16 cellular contexts compared by ENCODE assay signal in genomic region chr6:28771401-28772267, GRCh38.
DNase-seq lines count a peak whose midpoint lies in the region; ATAC-seq, FAIRE-seq and TF ChIP-seq lines count a peak whose summit lies in the region.
"Had no signal": no experiment of that assay in that cellular context is flagged by ENCODE, and none has a peak within 500 bp of the region (broad histone marks: within the 10 kb centered on the region; RNA-seq: fewer than 3 reads in every experiment).

No MANE protein-coding gene starts in this region.

- BruUV-seq in HepG2 (replicated peaks; lab: Mats Ljungman, UMichigan) (no TSS peak), K562 (replicated peaks; lab: Mats Ljungman, UMichigan) (no TSS peak)

- CTCF ChIA-PET in HepG2 (lab: Yijun Ruan, JAX; ENCODE audit: low intra/inter-chr PET ratio, low total read pairs) (no interaction called here), K562 (lab: Yijun Ruan, JAX; ENCODE audit: low intra/inter-chr PET ratio) (interaction anchor here (0.5 to 1.3 kb wide), 6 partner anchors 66 to 282 kb away, joined by 3 to 7 read pairs (median 4); no protein-coding TSS in a partner anchor)

- FAIRE-seq in HepG2 (lab: Jason Lieb, UNC) (no peak), K562 (lab: Jason Lieb, UNC) (peak; percentile 40)
- FAIRE-seq: G401.6 had no signal

- H3K79me2 ChIP-seq in HepG2 (ENCODE audit: insufficient read depth, low read length) = no peaks in the 10 kb centered on the region
- no peaks in the 10 kb centered on the region for H3K79me2 ChIP-seq in K562 (ENCODE audit: control insufficient read depth, insufficient read depth, low read length)
- no peaks in the 10 kb centered on the region for H3K79me2 ChIP-seq in smooth muscle cell (ENCODE audit: low read depth)

- intact Hi-C loops in HepG2 (cut with micrococcal nuclease; ENCODE audit: unreplicated experiment) (no loop called here), right lobe of liver (cut with DNase I) (no loop called here), K562 (cut with micrococcal nuclease) (loop anchor here (1.0 to 2.0 kb wide), 5 partner anchors 18 to 246 kb away; no protein-coding TSS in a partner anchor)

- TF ChIP-seq EP300 in HepG2 (IDR thresholded peaks at IDR 0.05; ENCODE audit: low read depth in 2 of 2, low read length in 2 of 2) (no peak), HepG2 (CRISPR knock-in tag; IDR thresholded peaks at IDR 0.05; ENCODE audit: borderline replicate concordance) (no peak), K562 (IDR thresholded peaks at IDR 0.05; ENCODE audit: low read length) (no peak)

- in situ Hi-C loops in HepG2 (cut with HindIII; ENCODE audit: extremely low pct_ligation_motif_present, low pct_unique_long_range_greater_than_20kb) (no loop called here), K562 (cut with MboI) (no loop called here)

- H2AFZ ChIP-seq in HepG2 (ENCODE audit: low read length) = no peak overlapping the region
- H2AFZ ChIP-seq in K562 (ENCODE audit: low read depth, low read length) = peak overlapping the region; percentile 93
- H2AFZ ChIP-seq in smooth muscle cell (ENCODE audit: low read depth) = peak overlapping the region; percentile 57

- WGBS in HepG2 (ENCODE audit: low lambda C conversion rate) = 36% methylated on average over 17 of the region's 19 CpGs
- WGBS in right lobe of liver (ENCODE audit: insufficient coverage, low coverage, low lambda C conversion rate, missing lambda C conversion rate) = 13% methylated on average over 17 of the region's 19 CpGs
- WGBS in K562 (ENCODE audit: insufficient coverage, low coverage, missing lambda C conversion rate) = 38% methylated on average over 19 of the region's 19 CpGs
- WGBS in smooth muscle cell (ENCODE audit: low lambda C conversion rate) = 22% methylated on average over 19 of the region's 19 CpGs

- H3K9me3 ChIP-seq in HepG2 (ENCODE audit: low read length) = no peaks in the 10 kb centered on the region
- H3K9me3 ChIP-seq in right lobe of liver = no peaks in the 10 kb centered on the region
- H3K9me3 ChIP-seq in K562 (replicated peaks; ENCODE audit: control insufficient read depth, insufficient read depth, low read depth, low read length) = no peaks in the 10 kb centered on the region
- H3K9me3 ChIP-seq in smooth muscle cell (replicated peaks; ENCODE audit: low read depth) = no peaks in the 10 kb centered on the region

- H3F3A ChIP-seq in smooth muscle cell (ENCODE audit: low read depth) = peaks cover 19% of the 10 kb centered on the region

- TF ChIP-seq RAD21 in HepG2 (CRISPR knock-in tag; IDR thresholded peaks at IDR 0.05) = no peak
- peak; percentile 80 to 89 for TF ChIP-seq RAD21 in K562 (CRISPR knock-in tag; conservative IDR thresholded peaks at IDR 0.05 in 1 of 2, IDR thresholded peaks at IDR 0.05 in 1 of 2)

- H3K4me3 ChIP-seq in HepG2 (replicated peaks in 1 of 3; ENCODE audit: insufficient read depth in 1 of 3, low read depth in 2 of 3, low read length in 3 of 3) (no peak overlapping the region), right lobe of liver (no peak overlapping the region), K562 (no peak overlapping the region), smooth muscle cell (no peak overlapping the region)
- H3K4me3 ChIP-seq: stomach had no signal

- H3K27ac ChIP-seq in HepG2 (ENCODE audit: extremely low read length, insufficient read depth, low read length) (no peak overlapping the region), right lobe of liver (no peak overlapping the region), K562 (ENCODE audit: extremely low read depth, low read depth, low read length) (peak overlapping the region; percentile 49; the same call in 2 of the 3 replicates), smooth muscle cell (ENCODE audit: low read depth) (peak overlapping the region; percentile 58)
- H3K27ac ChIP-seq: stomach had no signal

- TF ChIP-seq CTCF in HepG2 (CRISPR knock-in tag; IDR thresholded peaks at IDR 0.05) (peak; percentile 16; the same call in 1 of the 2 replicates), right lobe of liver (IDR thresholded peaks at IDR 0.05) (no peak), K562 (IDR thresholded peaks at IDR 0.05 in 2 of 3, conservative IDR thresholded peaks at IDR 0.05 in 1 of 3; ENCODE audit: insufficient read depth in 2 of 3, low read depth in 1 of 3, low read length in 3 of 3) (peak; percentile 83 to 90 (median 87)), smooth muscle cell (IDR thresholded peaks at IDR 0.05; ENCODE audit: borderline replicate concordance, insufficient read depth, poor library complexity, severe bottlenecking) (peak; percentile 37)

- no peak; the same call in 2 of the 3 replicates for ATAC-seq in HepG2
- no peak for ATAC-seq in right lobe of liver
- ATAC-seq in K562 = peak; percentile 89
- ATAC-seq in HG03097 (IDR thresholded peaks at IDR 0.05; ENCODE audit: low FRiP score, unreplicated experiment) = no peak
- ATAC-seq in GM19395 (IDR thresholded peaks at IDR 0.05; ENCODE audit: unreplicated experiment) = no peak
- ATAC-seq in GM19463 (IDR thresholded peaks at IDR 0.05; ENCODE audit: unreplicated experiment) = no peak

- H3K27me3 ChIP-seq in HepG2 (ENCODE audit: control insufficient read depth in 1 of 2, insufficient read depth in 2 of 2, low read length in 2 of 2) (peaks cover 17 to 97% of the 10 kb centered on the region in 2 experiments), right lobe of liver (peaks cover 5 to 33% of the 10 kb centered on the region in 2 donors), K562 (ENCODE audit: control insufficient read depth in 2 of 2, insufficient read depth in 2 of 2, low read length in 2 of 2) (no peaks in the 10 kb centered on the region), smooth muscle cell (ENCODE audit: low read depth) (peaks cover 91% of the 10 kb centered on the region)

- TF ChIP-seq POLR2A in HepG2 (IDR thresholded peaks at IDR 0.05; ENCODE audit: insufficient read depth in 1 of 2, low read depth in 2 of 2, low read length in 2 of 2) = no peak
- no peak for TF ChIP-seq POLR2A in right lobe of liver (IDR thresholded peaks at IDR 0.05)
- TF ChIP-seq POLR2A in K562 (conservative IDR thresholded peaks at IDR 0.05) = no peak

- H3K4me1 ChIP-seq in HepG2 (ENCODE audit: insufficient read depth, low read length) (no peaks in the 10 kb centered on the region), right lobe of liver (no peaks in the 10 kb centered on the region), K562 (replicated peaks in 1 of 2; ENCODE audit: control insufficient read depth in 2 of 2, insufficient read depth in 2 of 2, low read length in 2 of 2) (peaks cover 27 to 36% of the 10 kb centered on the region in 2 experiments), smooth muscle cell (ENCODE audit: low read depth) (peaks cover 20% of the 10 kb centered on the region)

- H4K20me1 ChIP-seq in HepG2 (ENCODE audit: insufficient read depth, low read length) (no peaks in the 10 kb centered on the region), K562 (replicated peaks; ENCODE audit: control insufficient read depth, insufficient read depth, low read length) (no peaks in the 10 kb centered on the region), smooth muscle cell (ENCODE audit: low read depth) (no peaks in the 10 kb centered on the region)

- H3K9me1 ChIP-seq in K562 (ENCODE audit: control insufficient read depth, insufficient read depth, low read length) = no peaks in the 10 kb centered on the region

- H3K36me3 ChIP-seq in HepG2 (replicated peaks in 1 of 2; ENCODE audit: control insufficient read depth in 1 of 2, insufficient read depth in 2 of 2, low read length in 2 of 2) (no peaks in the 10 kb centered on the region), right lobe of liver (no peaks in the 10 kb centered on the region), K562 (ENCODE audit: control insufficient read depth, insufficient read depth, low read length) (no peaks in the 10 kb centered on the region), smooth muscle cell (ENCODE audit: low read depth) (no peaks in the 10 kb centered on the region)
- H3K36me3 ChIP-seq: stomach had no signal

- no peak for DNase-seq in HepG2 (ENCODE audit: low spot score)
- no peak for DNase-seq in right lobe of liver
- peak; percentile 64 for DNase-seq in NCI-H748 treated with DMSO at 0.1 percent for 48 hours (lab: John Stamatoyannopoulos, UW)
- peak; percentile 61 to 91 (median 64) for DNase-seq in K562 (ENCODE audit: extremely low read depth in 1 of 4, low spot score in 3 of 4)
- DNase-seq in smooth muscle cell (lab: John Stamatoyannopoulos, UW; ENCODE audit: unreplicated experiment) = no peak
- DNase-seq: activated CD8-positive, alpha-beta memory T cell treated with anti-CD3 and anti-CD28 coated beads for 24 hours; cerebellar nuclear complex; immature natural killer cell; NCI-H1105 treated with DMSO at 0.1 percent for 48 hours; NCI-H446 treated with DMSO at 0.1 percent for 48 hours; retina; stomach had no signal

- POLR2A ChIA-PET in HepG2 (lab: Yijun Ruan, JAX) = no interaction called here
- POLR2A ChIA-PET in K562 (lab: Yijun Ruan, JAX) = interaction anchor here (0.5 to 2.0 kb wide), 16 partner anchors 11 to 215 kb away, joined by 3 to 12 read pairs (median 4); no protein-coding TSS in a partner anchor

- no peak overlapping the region for H3K9ac ChIP-seq in HepG2 (ENCODE audit: insufficient read depth, low read depth, low read length)
- H3K9ac ChIP-seq in K562 (ENCODE audit: insufficient read depth in 1 of 2, low read depth in 2 of 2, low read length in 2 of 2) = peak overlapping the region; percentile 42 to 82; a peak in 3 of 4 replicates
- peak overlapping the region; percentile 3 for H3K9ac ChIP-seq in smooth muscle cell (ENCODE audit: low read depth)

- no peak overlapping the region for H3K4me2 ChIP-seq in HepG2 (ENCODE audit: low read depth, low read length)
- H3K4me2 ChIP-seq in K562 (ENCODE audit: insufficient read depth, low read length) = peak overlapping the region; percentile 57
- H3K4me2 ChIP-seq in smooth muscle cell = peak overlapping the region; percentile 80

TF ChIP-seq in HepG2, 621 proteins besides CTCF, POLR2A, EP300 and RAD21:
- TF ChIP-seq KLF12 (CRISPR knock-in tag; IDR thresholded peaks at IDR 0.05; ENCODE audit: borderline replicate concordance) (no peak), STAG1 (CRISPR knock-in tag; IDR thresholded peaks at IDR 0.05) (0 out of 2 replicates have a peak, but pooled peaks have one; percentile 5)
TF ChIP-seq in HepG2: peak in this region for 1.

TF ChIP-seq in K562, 482 proteins besides CTCF, POLR2A, EP300 and RAD21 (continues in another document):
- TF ChIP-seq, protein P1, sequence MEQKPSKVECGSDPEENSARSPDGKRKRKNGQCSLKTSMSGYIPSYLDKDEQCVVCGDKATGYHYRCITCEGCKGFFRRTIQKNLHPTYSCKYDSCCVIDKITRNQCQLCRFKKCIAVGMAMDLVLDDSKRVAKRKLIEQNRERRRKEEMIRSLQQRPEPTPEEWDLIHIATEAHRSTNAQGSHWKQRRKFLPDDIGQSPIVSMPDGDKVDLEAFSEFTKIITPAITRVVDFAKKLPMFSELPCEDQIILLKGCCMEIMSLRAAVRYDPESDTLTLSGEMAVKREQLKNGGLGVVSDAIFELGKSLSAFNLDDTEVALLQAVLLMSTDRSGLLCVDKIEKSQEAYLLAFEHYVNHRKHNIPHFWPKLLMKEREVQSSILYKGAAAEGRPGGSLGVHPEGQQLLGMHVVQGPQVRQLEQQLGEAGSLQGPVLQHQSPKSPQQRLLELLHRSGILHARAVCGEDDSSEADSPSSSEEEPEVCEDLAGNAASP (IDR thresholded peaks at IDR 0.05) = no peak
- TF ChIP-seq NR2F6 (CRISPR knock-in tag; IDR thresholded peaks at IDR 0.05) (no peak), ZFP1 (CRISPR knock-in tag; IDR thresholded peaks at IDR 0.05) (no peak)

Comparison
In these comparisons a context has a peak if more than half of its experiments do, and no peak if none do; other contexts are left out.
1. CTCF ChIP-seq: peak in HepG2 (single experiment), K562 (3 of 3) and smooth muscle cell (single experiment); none in right lobe of liver (0 of 4).
2. DNase-seq: peak in NCI-H748 treated with DMSO at 0.1 percent for 48 hours (single experiment) and K562 (4 of 4); none in HepG2 (single experiment), right lobe of liver (0 of 3) and smooth muscle cell (single experiment).
3. H3K27ac ChIP-seq: peak in K562 (single experiment) and smooth muscle cell (single experiment); none in HepG2 (single experiment) and right lobe of liver (0 of 3).
4. Of the 241 proteins assayed by ChIP-seq in both HepG2 and K562: peak only in HepG2: STAG1; only in K562: ARID2, ATF7, CC2D1A, CREB1, CREM, DPF2 and 15 more; in both: CTCF; in neither: 212; mixed calls (peak in some experiments, not most) for 6.